ENCODE assay signal across 1 cellular context in the genomic region with DNA sequence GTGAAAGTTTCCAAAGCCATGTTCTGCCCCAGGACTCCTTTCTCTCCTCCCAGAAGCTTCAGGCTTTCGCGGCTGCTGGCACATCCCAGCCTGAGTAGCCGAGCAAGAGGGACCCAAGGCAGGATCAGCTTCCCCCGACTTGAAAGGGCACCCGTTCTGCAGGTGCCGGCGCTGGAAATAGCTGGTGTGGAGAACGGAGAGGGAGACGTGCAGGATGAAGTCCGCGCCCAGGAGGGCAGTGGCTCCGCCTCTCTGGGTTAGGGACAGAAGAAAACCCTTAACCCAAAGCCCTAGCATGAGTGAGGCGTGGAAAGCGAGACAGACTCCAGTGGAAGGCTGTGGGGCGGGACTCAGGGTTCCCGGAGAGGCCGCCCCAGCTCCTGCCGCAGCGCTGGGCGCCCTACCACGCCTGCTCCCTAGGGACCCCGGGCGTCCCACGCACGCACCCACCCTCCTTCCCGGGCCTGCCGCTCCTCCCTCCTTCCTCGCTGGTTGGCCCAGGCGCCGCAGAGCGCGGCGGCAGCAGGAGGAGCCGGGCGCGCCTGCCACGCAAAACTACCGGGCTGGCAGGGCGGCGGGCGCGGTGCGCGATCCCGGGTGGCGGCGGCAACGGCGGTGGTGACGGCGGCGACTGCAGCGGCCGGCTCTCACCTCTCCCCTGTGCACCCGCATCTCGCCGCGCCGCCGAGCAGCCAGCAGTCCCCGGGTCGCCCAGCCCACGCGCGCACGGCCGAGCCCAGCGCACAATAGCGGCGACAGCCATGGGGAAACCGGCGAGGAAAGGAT.
TF ChIP-seq lines count a peak whose summit lies in the region.

Gene SLC1A1, plus strand, starts transcription at position 550 of the 786 bp plus-strand sequence. Its CDS starts 212 bp downstream, at position 762.

TF ChIP-seq in HCT116, 20 proteins besides CTCF, POLR2A, EP300 and RAD21 (continued from another document):
- TF ChIP-seq CBX3 (IDR thresholded peaks at IDR 0.05; ENCODE audit: low read depth) = peak; percentile 31; the same call in 1 of the 2 replicates
- TF ChIP-seq ELF1 (IDR thresholded peaks at IDR 0.05; ENCODE audit: borderline replicate concordance, low read depth) = no peak
- no peak for TF ChIP-seq YY1 (IDR thresholded peaks at IDR 0.05; ENCODE audit: extremely low read depth, insufficient replicate concordance, low read depth, low read length)
- TF ChIP-seq SP1 (IDR thresholded peaks at IDR 0.05; ENCODE audit: low read depth) = no peak
- no peak for TF ChIP-seq ZFX (IDR thresholded peaks at IDR 0.05)
- no peak for TF ChIP-seq CEBPB (IDR thresholded peaks at IDR 0.05; ENCODE audit: low read depth)
- peak; percentile 19 for TF ChIP-seq TCF7L2 (IDR thresholded peaks at IDR 0.05; ENCODE audit: borderline replicate concordance, extremely low read depth, insufficient read depth, insufficient read length)
- TF ChIP-seq EGR1 (IDR thresholded peaks at IDR 0.05; ENCODE audit: low read depth) = peak; percentile 69
- TF ChIP-seq, protein P1, sequence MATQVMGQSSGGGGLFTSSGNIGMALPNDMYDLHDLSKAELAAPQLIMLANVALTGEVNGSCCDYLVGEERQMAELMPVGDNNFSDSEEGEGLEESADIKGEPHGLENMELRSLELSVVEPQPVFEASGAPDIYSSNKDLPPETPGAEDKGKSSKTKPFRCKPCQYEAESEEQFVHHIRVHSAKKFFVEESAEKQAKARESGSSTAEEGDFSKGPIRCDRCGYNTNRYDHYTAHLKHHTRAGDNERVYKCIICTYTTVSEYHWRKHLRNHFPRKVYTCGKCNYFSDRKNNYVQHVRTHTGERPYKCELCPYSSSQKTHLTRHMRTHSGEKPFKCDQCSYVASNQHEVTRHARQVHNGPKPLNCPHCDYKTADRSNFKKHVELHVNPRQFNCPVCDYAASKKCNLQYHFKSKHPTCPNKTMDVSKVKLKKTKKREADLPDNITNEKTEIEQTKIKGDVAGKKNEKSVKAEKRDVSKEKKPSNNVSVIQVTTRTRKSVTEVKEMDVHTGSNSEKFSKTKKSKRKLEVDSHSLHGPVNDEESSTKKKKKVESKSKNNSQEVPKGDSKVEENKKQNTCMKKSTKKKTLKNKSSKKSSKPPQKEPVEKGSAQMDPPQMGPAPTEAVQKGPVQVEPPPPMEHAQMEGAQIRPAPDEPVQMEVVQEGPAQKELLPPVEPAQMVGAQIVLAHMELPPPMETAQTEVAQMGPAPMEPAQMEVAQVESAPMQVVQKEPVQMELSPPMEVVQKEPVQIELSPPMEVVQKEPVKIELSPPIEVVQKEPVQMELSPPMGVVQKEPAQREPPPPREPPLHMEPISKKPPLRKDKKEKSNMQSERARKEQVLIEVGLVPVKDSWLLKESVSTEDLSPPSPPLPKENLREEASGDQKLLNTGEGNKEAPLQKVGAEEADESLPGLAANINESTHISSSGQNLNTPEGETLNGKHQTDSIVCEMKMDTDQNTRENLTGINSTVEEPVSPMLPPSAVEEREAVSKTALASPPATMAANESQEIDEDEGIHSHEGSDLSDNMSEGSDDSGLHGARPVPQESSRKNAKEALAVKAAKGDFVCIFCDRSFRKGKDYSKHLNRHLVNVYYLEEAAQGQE (IDR thresholded peaks at IDR 0.05; ENCODE audit: low read depth) = no peak
- TF ChIP-seq, protein P2, sequence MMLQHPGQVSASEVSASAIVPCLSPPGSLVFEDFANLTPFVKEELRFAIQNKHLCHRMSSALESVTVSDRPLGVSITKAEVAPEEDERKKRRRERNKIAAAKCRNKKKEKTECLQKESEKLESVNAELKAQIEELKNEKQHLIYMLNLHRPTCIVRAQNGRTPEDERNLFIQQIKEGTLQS (IDR thresholded peaks at IDR 0.05) = no peak
